25 cellular contexts compared by ENCODE assay signal in the genomic region with DNA sequence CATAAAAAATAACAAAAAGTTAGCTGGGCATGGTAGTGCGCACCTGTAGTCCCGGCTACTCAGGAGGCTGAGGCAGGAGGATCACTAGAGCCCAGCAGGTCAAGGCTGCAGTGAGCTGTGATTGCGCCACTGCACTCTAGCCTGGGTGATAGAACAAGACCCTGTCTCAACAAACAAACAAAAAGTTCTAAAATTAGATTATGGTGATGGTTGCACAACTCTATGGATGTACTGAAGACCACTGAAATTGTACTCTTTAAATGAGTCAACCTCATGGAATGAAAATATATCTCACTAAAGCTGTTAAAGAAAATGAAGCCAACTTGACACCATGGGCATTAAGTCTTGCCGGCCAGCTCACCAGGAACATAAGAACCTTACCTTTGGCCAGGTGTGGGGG. TPM values are rescaled to one million over a fixed set of nuclear protein-coding genes. Genes with fewer than 3 reads are reported as not detected.
"Had no signal": no experiment of that assay in that cellular context is flagged by ENCODE, and none has a peak within 500 bp of the region (broad histone marks: within the 10 kb centered on the region; RNA-seq: fewer than 3 reads in every experiment).

No MANE protein-coding gene starts in this region.

- FAIRE-seq: bronchial epithelial cell, colon, endothelial cell of umbilical vein, TTC549 had no signal

- H3K27ac Mint-ChIP-seq: activated naive CD4-positive, alpha-beta T cell treated with anti-CD3 and anti-CD28 coated beads, Interleukin-2, amount 10 ng/mL, durations not matched to agents 7 days and 5 days; activated T-helper 17 cell treated with anti-CD3 and anti-CD28 coated beads, Interleukin-2, amount 50 U/mL, for 72 hours; natural killer cell; progenitor cell of endocrine pancreas; stimulated activated naive CD8-positive, alpha-beta T cell treated with anti-CD3 and anti-CD28 coated beads, Interleukin-15, Interleukin-2, amounts not matched to agents 100 ng/mL and 50 ng/mL, for 24 hours had no signal

- H3K36me3 Mint-ChIP-seq: natural killer cell had no signal

- H3K9me3 Mint-ChIP-seq: activated naive CD4-positive, alpha-beta T cell treated with anti-CD3 and anti-CD28 coated beads, Interleukin-2, amount 10 ng/mL, durations not matched to agents 7 days and 5 days; activated T-helper 17 cell treated with anti-CD3 and anti-CD28 coated beads, Interleukin-2, amount 50 U/mL, for 72 hours; natural killer cell; stimulated activated naive CD8-positive, alpha-beta T cell treated with anti-CD3 and anti-CD28 coated beads, Interleukin-15, Interleukin-2, amounts not matched to agents 100 ng/mL and 50 ng/mL, for 24 hours had no signal

- H3K4me1 ChIP-seq: foreskin keratinocyte had no signal

- H3K27me3 ChIP-seq: adrenal gland, foreskin keratinocyte had no signal

- ATAC-seq: activated T-helper 17 cell treated with anti-CD3 and anti-CD28 coated beads, Interleukin-2, amount 50 U/mL, for 72 hours; foreskin keratinocyte; left colon; natural killer cell; sciatic nerve; SK-N-SH treated with all-trans-retinoic acid at 6 μM for 48 hours had no signal

- H3K27ac ChIP-seq: foreskin keratinocyte had no signal

- H3K4me1 Mint-ChIP-seq: activated T-helper 17 cell treated with anti-CD3 and anti-CD28 coated beads, Interleukin-2, amount 50 U/mL, for 72 hours; natural killer cell had no signal

- H3K4me3 ChIP-seq: adrenal gland had no signal

- H3K4me3 Mint-ChIP-seq: activated naive CD4-positive, alpha-beta T cell treated with anti-CD3 and anti-CD28 coated beads, Interleukin-2, amount 10 ng/mL, durations not matched to agents 7 days and 5 days; activated T-helper 17 cell treated with anti-CD3 and anti-CD28 coated beads, Interleukin-2, amount 50 U/mL, for 72 hours; natural killer cell; stimulated activated naive CD8-positive, alpha-beta T cell treated with anti-CD3 and anti-CD28 coated beads, Interleukin-15, Interleukin-2, amounts not matched to agents 100 ng/mL and 50 ng/mL, for 24 hours had no signal

- H3K27me3 Mint-ChIP-seq: activated naive CD4-positive, alpha-beta T cell treated with anti-CD3 and anti-CD28 coated beads, Interleukin-2, amount 10 ng/mL, durations not matched to agents 7 days and 5 days; activated T-helper 17 cell treated with anti-CD3 and anti-CD28 coated beads, Interleukin-2, amount 50 U/mL, for 72 hours; progenitor cell of endocrine pancreas; stimulated activated naive CD8-positive, alpha-beta T cell treated with anti-CD3 and anti-CD28 coated beads, Interleukin-15, Interleukin-2, amounts not matched to agents 100 ng/mL and 50 ng/mL, for 24 hours had no signal

- H3K9me3 ChIP-seq: adrenal gland had no signal

- DNase-seq: activated CD4-positive, alpha-beta T cell treated with anti-CD3 and anti-CD28 coated beads, Interleukin-2, amount 50 U/mL, for 1 hour; activated CD4-positive, CD25-positive, alpha-beta regulatory T cell; activated naive CD4-positive, alpha-beta T cell treated with anti-CD3 and anti-CD28 coated beads, Interleukin-2, amount 10 ng/mL, durations not matched to agents 7 days and 5 days; activated T-cell treated with anti-CD3 and anti-CD28 coated beads for 4 hours; effector CD4-positive, alpha-beta T cell; foreskin keratinocyte; left colon; natural killer cell; nucleus accumbens; T-helper 2 cell had no signal

RNA-seq across cellular contexts. Expression of a gene that starts 9.1 kb away (rescaled TPM):
- total RNA-seq: activated CD8-positive, alpha-beta memory T cell treated with anti-CD3 and anti-CD28 coated beads for 36 hours; activated T-helper 17 cell treated with anti-CD3 and anti-CD28 coated beads, Interleukin-2, amount 50 U/mL, for 72 hours; bronchial epithelial cell; endothelial cell of umbilical vein; foreskin keratinocyte; left colon; lung microvascular endothelial cell; mucosa of gallbladder; natural killer cell; temporal lobe; ureter had no signal
- polyA plus RNA-seq: endothelial cell of umbilical vein, foreskin keratinocyte had no signal
